In genomic region chr4:148015058-148015457, GRCh38 we compare ENCODE assay signal across 19 cellular contexts.
DNase-seq lines count a peak whose midpoint lies in the region; ATAC-seq, FAIRE-seq and TF ChIP-seq lines count a peak whose summit lies in the region.
"Had no signal": no experiment of that assay in that cellular context is flagged by ENCODE, and none has a peak within 500 bp of the region (broad histone marks: within the 10 kb centered on the region; RNA-seq: fewer than 3 reads in every experiment).

No MANE protein-coding gene starts in this region.

- H4K20me1 ChIP-seq in GM12878 (ENCODE audit: control insufficient read depth, insufficient read depth): no peaks in the 10 kb centered on the region
- H4K20me1 ChIP-seq: BLaER1 had no signal

- H3K4me1 ChIP-seq in GM12878 (ENCODE audit: control insufficient read depth, insufficient read depth, low read length) (peaks cover 5% of the 10 kb centered on the region), mesendoderm (ENCODE audit: control insufficient read depth, low read depth, low read length) (peaks cover 9% of the 10 kb centered on the region)
- H3K4me1 ChIP-seq: colonic mucosa had no signal

- no peak overlapping the region for H4K5ac ChIP-seq in mesendoderm (ENCODE audit: low read length)

- H3K36me3 ChIP-seq in GM12878 (ENCODE audit: control insufficient read depth in 2 of 2, insufficient read depth in 2 of 2, low read length in 1 of 2): no peaks in the 10 kb centered on the region
- no peaks in the 10 kb centered on the region for H3K36me3 ChIP-seq in mesendoderm (ENCODE audit: control insufficient read depth, insufficient read depth, low read length)
- H3K36me3 ChIP-seq: BLaER1, colonic mucosa, suprapubic skin had no signal

- no peaks in the 10 kb centered on the region for H3K27me3 ChIP-seq in GM12878 (replicated peaks in 1 of 2; ENCODE audit: control insufficient read depth in 2 of 2, insufficient read depth in 2 of 2, low read length in 1 of 2)
- H3K27me3 ChIP-seq in mesendoderm (ENCODE audit: insufficient read depth, low read length, poor library complexity): no peaks in the 10 kb centered on the region
- H3K27me3 ChIP-seq: BLaER1, colonic mucosa, suprapubic skin had no signal

- H3K79me1 ChIP-seq in mesendoderm (ENCODE audit: low read length): no peaks in the 10 kb centered on the region

- H3K79me2 ChIP-seq in GM12878 (ENCODE audit: control insufficient read depth, insufficient read depth, low read length): no peaks in the 10 kb centered on the region
- no peaks in the 10 kb centered on the region for H3K79me2 ChIP-seq in mesendoderm (ENCODE audit: control insufficient read depth, insufficient read depth, low read length)

- peaks cover 5% of the 10 kb centered on the region for H3K4me1 Mint-ChIP-seq in T-helper 17 cell
- H3K4me1 Mint-ChIP-seq: activated B cell treated with CpG ODN at 0.5 μM for 24 hours; activated naive CD8-positive, alpha-beta T cell treated with anti-CD3 and anti-CD28 coated beads, Interleukin-2, amount 10 ng/mL, durations not matched to agents 7 days and 5 days had no signal

- H3K9ac ChIP-seq in GM12878 (ENCODE audit: control insufficient read depth, insufficient read depth, low read length): no peak overlapping the region
- no peak overlapping the region for H3K9ac ChIP-seq in mesendoderm (ENCODE audit: low read length)
- H3K9ac ChIP-seq: BLaER1, SK-N-SH had no signal

- H3K4ac ChIP-seq in mesendoderm (ENCODE audit: low read depth, low read length): no peak overlapping the region

- H3K4me2 ChIP-seq in GM12878 (ENCODE audit: control insufficient read depth, insufficient read depth): no peak overlapping the region
- H3K4me2 ChIP-seq in mesendoderm (ENCODE audit: low read length): no peak overlapping the region
- H3K4me2 ChIP-seq: BLaER1, SK-N-SH had no signal

- H3K27ac Mint-ChIP-seq in T-helper 17 cell: no peak overlapping the region
- H3K27ac Mint-ChIP-seq: activated B cell treated with CpG ODN at 0.5 μM for 24 hours; activated naive CD8-positive, alpha-beta T cell treated with anti-CD3 and anti-CD28 coated beads, Interleukin-2, amount 10 ng/mL, durations not matched to agents 7 days and 5 days had no signal

- intact Hi-C loops in GM12878 (cut with micrococcal nuclease; ENCODE audit: unreplicated experiment): no loop called here

- no peak for TF ChIP-seq CTCF in GM12878 (IDR thresholded peaks at IDR 0.05 in 2 of 3, conservative IDR thresholded peaks at IDR 0.05 in 1 of 3; ENCODE audit: control insufficient read depth in 2 of 3, extremely low read depth in 1 of 3, insufficient read depth in 1 of 3, low read depth in 3 of 3, low read length in 3 of 3)

- DNase-seq in GM12878 (ENCODE audit: low read depth, low spot score) (no peak), mesendoderm (peak; percentile 84), middle frontal gyrus (ENCODE audit: extremely low spot score, low spot score) (no peak), T-helper 17 cell (no peak), NCI-H2196 treated with DMSO at 0.1 percent for 48 hours (lab: John Stamatoyannopoulos, UW; ENCODE audit: unreplicated experiment) (no peak)
- DNase-seq: activated B cell treated with CpG ODN at 0.5 μM for 24 hours; activated naive CD8-positive, alpha-beta T cell treated with anti-CD3 and anti-CD28 coated beads, Interleukin-2, amount 10 ng/mL, durations not matched to agents 7 days and 5 days; activated T-cell treated with anti-CD3 and anti-CD28 coated beads for 4 hours; colonic mucosa; NCI-H146; NCI-H82; SK-N-SH had no signal

- no peak for TF ChIP-seq EP300 in GM12878 (IDR thresholded peaks at IDR 0.05; ENCODE audit: borderline replicate concordance in 1 of 2, control insufficient read depth in 1 of 2, low read depth in 2 of 2, low read length in 2 of 2)

- H2BK120ac ChIP-seq in mesendoderm (ENCODE audit: low read depth, low read length): no peak overlapping the region

- ATAC-seq in GM18907 (IDR thresholded peaks at IDR 0.05; ENCODE audit: unreplicated experiment): peak; percentile 60
- peak; percentile 37 for ATAC-seq in HG03442 (IDR thresholded peaks at IDR 0.05; ENCODE audit: unreplicated experiment)
- ATAC-seq in GM12878: no peak; the same call in 1 of the 3 replicates
- ATAC-seq in HG02840 (IDR thresholded peaks at IDR 0.05; ENCODE audit: low FRiP score, unreplicated experiment): no peak
- ATAC-seq in T-helper 17 cell: no peak

- RAD21 ChIA-PET in GM12878 (lab: Charles Lee; ENCODE audit: unreplicated experiment): no interaction called here

- H3K9me3 ChIP-seq in GM12878 (replicated peaks; ENCODE audit: control insufficient read depth, insufficient read depth, low read length): no peaks in the 10 kb centered on the region
- no peaks in the 10 kb centered on the region for H3K9me3 ChIP-seq in T-helper 17 cell (ENCODE audit: control insufficient read depth, low read length, poor library complexity, severe bottlenecking)
- H3K9me3 ChIP-seq: BLaER1, colonic mucosa, SK-N-SH, suprapubic skin had no signal

- H2BK15ac ChIP-seq in mesendoderm (replicated peaks; ENCODE audit: low read depth): peak overlapping the region; percentile 42

- no peaks in the 10 kb centered on the region for H3K36me3 Mint-ChIP-seq in T-helper 17 cell (ENCODE audit: low read depth)
- H3K36me3 Mint-ChIP-seq: activated naive CD8-positive, alpha-beta T cell treated with anti-CD3 and anti-CD28 coated beads, Interleukin-2, amount 10 ng/mL, durations not matched to agents 7 days and 5 days had no signal

- BruUV-seq in GM12878 (replicated peaks; lab: Mats Ljungman, UMichigan): no TSS peak

- no peak overlapping the region for H2BK5ac ChIP-seq in mesendoderm (ENCODE audit: low read length)

- WGBS in GM12878 (ENCODE audit: insufficient coverage, insufficient replicate concordance, low lambda C conversion rate, missing lambda C conversion rate): 17% methylated on average over 2 of the region's 2 CpGs
- no CpG with 5 or more reads among the region's 2 CpGs for WGBS in mesendoderm (ENCODE audit: extremely low coverage, insufficient coverage, low lambda C conversion rate)

- no peak overlapping the region for H2AFZ ChIP-seq in GM12878 (ENCODE audit: control insufficient read depth, low read depth, low read length)

- H2AK5ac ChIP-seq in mesendoderm (ENCODE audit: low read length): no peak overlapping the region

- no peak overlapping the region for H3K27ac ChIP-seq in GM12878 (ENCODE audit: control insufficient read depth, insufficient read depth)
- no peak overlapping the region for H3K27ac ChIP-seq in mesendoderm (ENCODE audit: low read depth, low read length)
- H3K27ac ChIP-seq: BLaER1, colonic mucosa, suprapubic skin had no signal

- H3K18ac ChIP-seq in mesendoderm (ENCODE audit: low read length): peak overlapping the region; percentile 29

- TF ChIP-seq RAD21 in GM12878 (IDR thresholded peaks at IDR 0.05; ENCODE audit: insufficient read depth, low read depth, low read length): no peak

- no peak for TF ChIP-seq POLR2A in GM12878 (IDR thresholded peaks at IDR 0.05; ENCODE audit: low read depth, low read length)

- no peak overlapping the region for H3K4me3 Mint-ChIP-seq in T-helper 17 cell
- H3K4me3 Mint-ChIP-seq: activated B cell treated with CpG ODN at 0.5 μM for 24 hours; activated naive CD8-positive, alpha-beta T cell treated with anti-CD3 and anti-CD28 coated beads, Interleukin-2, amount 10 ng/mL, durations not matched to agents 7 days and 5 days had no signal

- H3K4me3 ChIP-seq in GM12878 (no peak overlapping the region), mesendoderm (ENCODE audit: low read length) (no peak overlapping the region)
- H3K4me3 ChIP-seq: BLaER1, colonic mucosa, suprapubic skin had no signal

- no peak for FAIRE-seq in GM12878 (lab: Jason Lieb, UNC)
- FAIRE-seq: GM18507, HTR-8/SVneo had no signal

- H3K23ac ChIP-seq in mesendoderm (ENCODE audit: low read length): no peak overlapping the region

- peak overlapping the region; percentile 69 for H3K56ac ChIP-seq in mesendoderm (ENCODE audit: low read length)

- in situ Hi-C loops in GM12878 (cut with MboI): no loop called here

- SMC1A ChIA-PET in GM12878 (lab: Charles Lee; ENCODE audit: uncharacterized antibody, unreplicated experiment): interaction anchor here (1.2 kb wide), 1 partner anchor 13 kb away, joined by 3 read pairs; no protein-coding TSS in a partner anchor

- CTCF ChIA-PET in GM12878 (lab: Yijun Ruan, JAX): no interaction called here

- H4K8ac ChIP-seq in mesendoderm (ENCODE audit: low read depth, low read length): no peak overlapping the region

- POLR2A ChIA-PET in GM12878 (lab: Charles Lee): no interaction called here

- H3K27me3 Mint-ChIP-seq in T-helper 17 cell: no peaks in the 10 kb centered on the region
- H3K27me3 Mint-ChIP-seq: activated B cell treated with CpG ODN at 0.5 μM for 24 hours; activated naive CD8-positive, alpha-beta T cell treated with anti-CD3 and anti-CD28 coated beads, Interleukin-2, amount 10 ng/mL, durations not matched to agents 7 days and 5 days had no signal

TF ChIP-seq in GM12878, 131 proteins besides CTCF, POLR2A, EP300 and RAD21 (continues in another document):
- TF ChIP-seq RELA (IDR thresholded peaks at IDR 0.05; ENCODE audit: borderline replicate concordance, partially characterized antibody) (no peak), TAF1 (IDR thresholded peaks at IDR 0.05; ENCODE audit: borderline replicate concordance, low read depth, low read length) (no peak), PRDM15 (CRISPR knock-in tag; IDR thresholded peaks at IDR 0.05) (no peak), RUNX3 (IDR thresholded peaks at IDR 0.05; ENCODE audit: low read length) (peak; percentile 48)

Comparison
In these comparisons a context has a peak if more than half of its experiments do, and no peak if none do; other contexts are left out.
1. ATAC-seq: peak in GM18907 (single experiment) and HG03442 (single experiment); none in GM12878 (single experiment), HG02840 (single experiment) and T-helper 17 cell (single experiment).